In genomic region chr2:28089486-28089885, GRCh38 we compare ENCODE assay signal across 25 cellular contexts.
"Had no signal": no experiment of that assay in that cellular context is flagged by ENCODE, and none has a peak within 500 bp of the region (broad histone marks: within the 10 kb centered on the region; RNA-seq: fewer than 3 reads in every experiment).

No MANE protein-coding gene starts in this region.

- H3K9me3 Mint-ChIP-seq: activated B cell treated with CpG ODN at 0.5 μM for 24 hours; activated naive CD4-positive, alpha-beta T cell treated with anti-CD3 and anti-CD28 coated beads for 36 hours; activated naive CD8-positive, alpha-beta T cell treated with anti-CD3 and anti-CD28 coated beads, Interleukin-2, amount 50 U/mL, for 24 hours; immature natural killer cell; natural killer cell; stimulated activated naive B cell treated with anti-CD40 and anti-IgM and Interleukin-4, amounts not matched to agents 10 μg/mL and 1 μg/mL and 100 μg/mL, for 72 hours; T-helper 1 cell treated with Interleukin-12 subunit alpha and Interleukin-12 subunit beta and Interleukin-4 antibody, amounts not matched to agents 30 μg/mL and 1 μg/mL, for 36 hours had no signal

- H3K4me1 ChIP-seq: body of pancreas, foreskin keratinocyte had no signal

- H3K27ac ChIP-seq: body of pancreas, foreskin keratinocyte, ovary, psoas muscle, right atrium auricular region, testis had no signal

- H3K4me3 Mint-ChIP-seq: activated B cell treated with CpG ODN at 0.5 μM for 24 hours; activated CD4-positive, alpha-beta T cell treated with anti-CD3 and anti-CD28 coated beads for 36 hours; activated naive CD4-positive, alpha-beta T cell treated with anti-CD3 and anti-CD28 coated beads for 36 hours; activated naive CD8-positive, alpha-beta T cell treated with anti-CD3 and anti-CD28 coated beads, Interleukin-2, amount 50 U/mL, for 24 hours; immature natural killer cell; natural killer cell; stimulated activated naive B cell treated with anti-CD40 and anti-IgM and Interleukin-4, amounts not matched to agents 10 μg/mL and 1 μg/mL and 100 μg/mL, for 72 hours; T-helper 1 cell treated with Interleukin-12 subunit alpha and Interleukin-12 subunit beta and Interleukin-4 antibody, amounts not matched to agents 30 μg/mL and 1 μg/mL, for 36 hours had no signal

- H3K4me3 ChIP-seq: body of pancreas, ovary, psoas muscle, right atrium auricular region, skin epidermis, testis, vagina had no signal

- H3K36me3 ChIP-seq: ovary, right atrium auricular region, vagina had no signal

- H3K27me3 Mint-ChIP-seq: activated B cell treated with CpG ODN at 0.5 μM for 24 hours; activated CD4-positive, alpha-beta T cell treated with anti-CD3 and anti-CD28 coated beads for 36 hours; activated naive CD8-positive, alpha-beta T cell treated with anti-CD3 and anti-CD28 coated beads, Interleukin-2, amount 50 U/mL, for 24 hours; stimulated activated naive B cell treated with anti-CD40 and anti-IgM and Interleukin-4, amounts not matched to agents 10 μg/mL and 1 μg/mL and 100 μg/mL, for 72 hours had no signal

- H3K27ac Mint-ChIP-seq: activated B cell treated with CpG ODN at 0.5 μM for 24 hours; activated CD4-positive, alpha-beta T cell treated with anti-CD3 and anti-CD28 coated beads for 36 hours; activated naive CD4-positive, alpha-beta T cell treated with anti-CD3 and anti-CD28 coated beads for 36 hours; activated naive CD8-positive, alpha-beta T cell treated with anti-CD3 and anti-CD28 coated beads, Interleukin-2, amount 50 U/mL, for 24 hours; immature natural killer cell; natural killer cell; stimulated activated naive B cell treated with anti-CD40 and anti-IgM and Interleukin-4, amounts not matched to agents 10 μg/mL and 1 μg/mL and 100 μg/mL, for 72 hours; T-helper 1 cell treated with Interleukin-12 subunit alpha and Interleukin-12 subunit beta and Interleukin-4 antibody, amounts not matched to agents 30 μg/mL and 1 μg/mL, for 36 hours had no signal

- ATAC-seq: activated CD4-positive, alpha-beta T cell treated with anti-CD3 and anti-CD28 coated beads for 36 hours; activated naive CD8-positive, alpha-beta T cell treated with anti-CD3 and anti-CD28 coated beads, Interleukin-2, amount 50 U/mL, for 24 hours; body of pancreas; foreskin keratinocyte; natural killer cell; psoas muscle; stimulated activated naive B cell treated with anti-CD40 and anti-IgM and Interleukin-4, amounts not matched to agents 10 μg/mL and 1 μg/mL and 100 μg/mL, for 72 hours had no signal

- H3K4me1 Mint-ChIP-seq: activated B cell treated with CpG ODN at 0.5 μM for 24 hours; activated CD4-positive, alpha-beta T cell treated with anti-CD3 and anti-CD28 coated beads for 36 hours; activated naive CD8-positive, alpha-beta T cell treated with anti-CD3 and anti-CD28 coated beads, Interleukin-2, amount 50 U/mL, for 24 hours; immature natural killer cell; natural killer cell; stimulated activated naive B cell treated with anti-CD40 and anti-IgM and Interleukin-4, amounts not matched to agents 10 μg/mL and 1 μg/mL and 100 μg/mL, for 72 hours had no signal

- H3K36me3 Mint-ChIP-seq: immature natural killer cell, natural killer cell had no signal

- DNase-seq: activated B cell treated with CpG ODN at 0.5 μM for 24 hours; activated CD4-positive, alpha-beta T cell treated with anti-CD3 and anti-CD28 coated beads for 36 hours; activated CD4-positive, alpha-beta T cell treated with anti-CD3 and anti-CD28 coated beads, Interleukin-2, amount 50 U/mL, for 48 hours; activated naive CD4-positive, alpha-beta T cell treated with anti-CD3 and anti-CD28 coated beads for 36 hours; activated naive CD8-positive, alpha-beta T cell treated with anti-CD3 and anti-CD28 coated beads, Interleukin-2, amount 50 U/mL, for 24 hours; activated T-cell treated with anti-CD3 and anti-CD28 coated beads, Interleukin-2, amount 50 U/mL, for 48 hours; body of pancreas; dermis blood vessel endothelial cell; effector CD8-positive, alpha-beta T cell; immature natural killer cell; midbrain; natural killer cell; ovary; psoas muscle; stimulated activated CD4-positive, alpha-beta T cell treated with anti-CD3 and anti-CD28 coated beads, Interleukin-15, amount 100 ng/mL, for 24 hours; stimulated activated CD4-positive, alpha-beta T cell treated with anti-CD3 and anti-CD28 coated beads, Interleukin-2, amount 100 ng/mL, for 48 hours; stimulated activated CD8-positive, alpha-beta memory T cell treated with anti-CD3 and anti-CD28 coated beads, Interleukin-4, amount 100 ng/mL, for 48 hours; stimulated activated naive B cell treated with anti-CD40 and anti-IgM and Interleukin-4, amounts not matched to agents 10 μg/mL and 1 μg/mL and 100 μg/mL, for 72 hours; T1000; testis had no signal

- H3K27me3 ChIP-seq: body of pancreas, foreskin keratinocyte, ovary, right atrium auricular region, testis, vagina had no signal

- H3K9me3 ChIP-seq: body of pancreas, ovary, right atrium auricular region, testis, vagina had no signal
